1 cellular context compared by ENCODE assay signal in the genomic region with DNA sequence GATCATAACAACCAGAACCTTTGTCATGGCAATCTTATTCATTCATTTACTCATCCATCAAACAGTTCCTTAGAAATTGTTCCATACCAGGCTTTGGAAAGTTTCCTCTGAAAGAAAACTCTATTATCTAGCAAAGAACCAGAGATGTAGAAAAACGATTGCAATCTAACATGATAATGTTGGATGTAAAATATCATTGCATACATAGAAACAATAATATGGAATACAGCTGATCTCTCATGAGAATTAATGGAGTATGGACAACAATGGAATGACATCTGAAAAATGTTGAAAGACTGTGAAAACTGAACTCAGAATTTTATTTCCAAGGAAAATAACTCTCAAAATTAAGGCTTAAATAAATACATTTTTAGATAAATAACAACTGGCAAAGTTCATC.
TF ChIP-seq lines count a peak whose summit lies in the region.

No MANE protein-coding gene starts in this region.

TF ChIP-seq in WTC11, 78 proteins besides CTCF, POLR2A, EP300 and RAD21 (continued from another document):
- TF ChIP-seq, protein P1, sequence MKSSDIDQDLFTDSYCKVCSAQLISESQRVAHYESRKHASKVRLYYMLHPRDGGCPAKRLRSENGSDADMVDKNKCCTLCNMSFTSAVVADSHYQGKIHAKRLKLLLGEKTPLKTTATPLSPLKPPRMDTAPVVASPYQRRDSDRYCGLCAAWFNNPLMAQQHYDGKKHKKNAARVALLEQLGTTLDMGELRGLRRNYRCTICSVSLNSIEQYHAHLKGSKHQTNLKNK (CRISPR knock-in tag; IDR thresholded peaks at IDR 0.05), result no peak
